In genomic region chr21:20997633-20998455, GRCh38 we compare ENCODE assay signal across 8 cellular contexts. TPM values are rescaled to one million over a fixed set of nuclear protein-coding genes. Genes with fewer than 3 reads are reported as not detected.
DNase-seq lines count a peak whose midpoint lies in the region; ATAC-seq and TF ChIP-seq lines count a peak whose summit lies in the region.

TSS of gene NCAM2 (plus strand) at chr21:20998409.

- H3K4me3 Mint-ChIP-seq in activated CD4-positive, alpha-beta memory T cell treated with anti-CD3 and anti-CD28 coated beads for 36 hours, result peak within 1 kb of the TSS; percentile 62

- no peaks in the 10 kb centered on the region for H3K9me3 ChIP-seq in lower lobe of right lung

- no peak within 1 kb of the TSS for H3K27ac Mint-ChIP-seq in activated CD4-positive, alpha-beta memory T cell treated with anti-CD3 and anti-CD28 coated beads for 36 hours

- peak; percentile 91 to 94 for ATAC-seq in lower lobe of right lung

- no peak for TF ChIP-seq CTCF in lower lobe of right lung (IDR thresholded peaks at IDR 0.05)

- CTCF ChIA-PET in activated CD4-positive, alpha-beta memory T cell treated with anti-CD3 and anti-CD28 coated beads for 36 hours (lab: Charles Lee), result interaction anchor here (1.1 to 1.4 kb wide), 3 partner anchors 27 to 103 kb away, joined by 3 to 5 read pairs (median 5); no protein-coding TSS in a partner anchor

- H3K27ac ChIP-seq in lower lobe of right lung, result no peak within 1 kb of the TSS

- H3K27me3 ChIP-seq in lower lobe of right lung (ENCODE audit: low read depth), result peaks cover 11% of the 10 kb centered on the region

- H3K4me1 Mint-ChIP-seq in activated CD4-positive, alpha-beta memory T cell treated with anti-CD3 and anti-CD28 coated beads for 36 hours (ENCODE audit: low read depth), result peaks cover 16% of the 10 kb centered on the region

- no peaks in the 10 kb centered on the region for H3K9me3 Mint-ChIP-seq in activated CD4-positive, alpha-beta memory T cell treated with anti-CD3 and anti-CD28 coated beads for 36 hours

- DNase-seq in activated CD4-positive, CD25-positive, alpha-beta regulatory T cell (lab: John Stamatoyannopoulos, UW), result peak in 3 of 4 experiments; percentile 4 to 19 (median 11)
- no peak for DNase-seq in activated CD4-positive, CD25-positive, alpha-beta regulatory T cell treated with anti-CD3 and anti-CD28 coated beads, Interleukin-2, amount 50 U/mL, for 72 hours
- DNase-seq in NCI-H2171 (lab: John Stamatoyannopoulos, UW) (peak; percentile 51), lower lobe of right lung (peak; percentile 78), mesenteric fat pad (ENCODE audit: low spot score) (no peak)
- DNase-seq in activated CD4-positive, alpha-beta memory T cell treated with anti-CD3 and anti-CD28 coated beads for 36 hours, result peak; percentile 67
- peak; percentile 23 for DNase-seq in effector CD4-positive, alpha-beta T cell
- peak; percentile 43 to 53 for DNase-seq in stimulated activated CD4-positive, alpha-beta T cell treated with anti-CD3 and anti-CD28 coated beads, Interleukin-4, amount 100 ng/mL, for 48 hours (ENCODE audit: low read depth in 2 of 2)

- H3K4me1 ChIP-seq in lower lobe of right lung, result peaks cover 14% of the 10 kb centered on the region

- peak within 1 kb of the TSS; percentile 65 for H3K4me3 ChIP-seq in lower lobe of right lung

- no peaks in the 10 kb centered on the region for H3K36me3 Mint-ChIP-seq in activated CD4-positive, alpha-beta memory T cell treated with anti-CD3 and anti-CD28 coated beads for 36 hours

- intact Hi-C loops in activated CD4-positive, alpha-beta memory T cell treated with anti-CD3 and anti-CD28 coated beads for 36 hours (cut with micrococcal nuclease), result loop anchor here (2.0 to 5.0 kb wide), 3 partner anchors 105 to 923 kb away; no protein-coding TSS in a partner anchor
- intact Hi-C loops in lower lobe of right lung (cut with DNase I), result no loop called here

- no peaks in the 10 kb centered on the region for H3K36me3 ChIP-seq in lower lobe of right lung

- POLR2A ChIA-PET in activated CD4-positive, alpha-beta memory T cell treated with anti-CD3 and anti-CD28 coated beads for 36 hours (lab: Charles Lee), result no interaction called here

- H3K27me3 Mint-ChIP-seq in activated CD4-positive, alpha-beta memory T cell treated with anti-CD3 and anti-CD28 coated beads for 36 hours, result peaks cover 25% of the 10 kb centered on the region

RNA-seq across cellular contexts. Expression of gene NCAM2, which starts in this region (rescaled TPM):
- total RNA-seq in activated CD4-positive, alpha-beta memory T cell treated with anti-CD3 and anti-CD28 coated beads for 36 hours, result not detected
- total RNA-seq in lower lobe of right lung (8.8 TPM), mesenteric fat pad (0.93 TPM)

Comparison
In these comparisons a context has a peak if more than half of its experiments do, and no peak if none do; other contexts are left out.
1. DNase-seq: peak in activated CD4-positive, CD25-positive, alpha-beta regulatory T cell (3 of 4), NCI-H2171 (single experiment), effector CD4-positive, alpha-beta T cell (single experiment), lower lobe of right lung (single experiment) and stimulated activated CD4-positive, alpha-beta T cell treated with anti-CD3 and anti-CD28 coated beads, Interleukin-4, amount 100 ng/mL, for 48 hours (2 of 2); none in activated CD4-positive, CD25-positive, alpha-beta regulatory T cell treated with anti-CD3 and anti-CD28 coated beads, Interleukin-2, amount 50 U/mL, for 72 hours (single experiment) and mesenteric fat pad (single experiment).
2. Peak in DNase-seq in activated CD4-positive, alpha-beta memory T cell treated with anti-CD3 and anti-CD28 coated beads for 36 hours; RNA of the gene not detected or under 1 TPM.